Comparison of ENCODE assay signal across 8 cellular contexts in genomic region chr6:43698584-43699349, GRCh38. TPM values are rescaled to one million over a fixed set of nuclear protein-coding genes. Genes with fewer than 3 reads are reported as not detected.
DNase-seq lines count a peak whose midpoint lies in the region; ATAC-seq and TF ChIP-seq lines count a peak whose summit lies in the region.

No MANE protein-coding gene starts in this region.

- peak overlapping the region; percentile 45 for H3K4me2 ChIP-seq in fibroblast of lung (ENCODE audit: extremely low read depth, insufficient read depth, low read length)

- H3K36me3 ChIP-seq in fibroblast of lung (ENCODE audit: control insufficient read depth, insufficient read depth, low read length) (no peaks in the 10 kb centered on the region), ovary (no peaks in the 10 kb centered on the region)

- TF ChIP-seq EP300 in ovary (IDR thresholded peaks at IDR 0.05): no peak

- ATAC-seq in GM18519 (IDR thresholded peaks at IDR 0.05; ENCODE audit: low FRiP score, unreplicated experiment): no peak
- ATAC-seq in stimulated activated memory B cell treated with anti-CD40 and anti-IgM and Interleukin-4, amounts not matched to agents 10 μg/mL and 1 μg/mL and 100 μg/mL, for 72 hours: no peak
- ATAC-seq in HG03432 (IDR thresholded peaks at IDR 0.05; ENCODE audit: unreplicated experiment): no peak

- no peak overlapping the region for H3K4me3 Mint-ChIP-seq in stimulated activated memory B cell treated with anti-CD40 and anti-IgM and Interleukin-4, amounts not matched to agents 10 μg/mL and 1 μg/mL and 100 μg/mL, for 72 hours

- H3K36me3 Mint-ChIP-seq in stimulated activated memory B cell treated with anti-CD40 and anti-IgM and Interleukin-4, amounts not matched to agents 10 μg/mL and 1 μg/mL and 100 μg/mL, for 72 hours: no peaks in the 10 kb centered on the region

- no peak overlapping the region for H3K9ac ChIP-seq in fibroblast of lung (ENCODE audit: insufficient read depth, low read length)

- no peaks in the 10 kb centered on the region for H3K27me3 Mint-ChIP-seq in stimulated activated memory B cell treated with anti-CD40 and anti-IgM and Interleukin-4, amounts not matched to agents 10 μg/mL and 1 μg/mL and 100 μg/mL, for 72 hours

- H3K9me3 Mint-ChIP-seq in stimulated activated memory B cell treated with anti-CD40 and anti-IgM and Interleukin-4, amounts not matched to agents 10 μg/mL and 1 μg/mL and 100 μg/mL, for 72 hours: no peaks in the 10 kb centered on the region

- TF ChIP-seq POLR2A in ovary (IDR thresholded peaks at IDR 0.05): no peak

- no peak overlapping the region for H2AFZ ChIP-seq in fibroblast of lung (ENCODE audit: low read length)

- no peak overlapping the region for H3K27ac Mint-ChIP-seq in stimulated activated memory B cell treated with anti-CD40 and anti-IgM and Interleukin-4, amounts not matched to agents 10 μg/mL and 1 μg/mL and 100 μg/mL, for 72 hours

- H3K79me2 ChIP-seq in fibroblast of lung (ENCODE audit: control insufficient read depth, insufficient read depth, low read length): no peaks in the 10 kb centered on the region

- WGBS in ovary, 3 donors: 14 to 23% (median 19%) methylated on average over 8 of the region's 8 CpGs

- H3K27ac ChIP-seq in fibroblast of lung (ENCODE audit: insufficient read depth, low read length) (no peak overlapping the region), ovary (no peak overlapping the region)

- H3K4me3 ChIP-seq in fibroblast of lung (replicated peaks in 1 of 4; ENCODE audit: control extremely low read depth in 1 of 4, insufficient read depth in 1 of 4, low read depth in 3 of 4, low read length in 4 of 4) (no peak overlapping the region), ovary (no peak overlapping the region)

- no peaks in the 10 kb centered on the region for H3K27me3 ChIP-seq in fibroblast of lung (ENCODE audit: control insufficient read depth, insufficient read depth, low read length)
- H3K27me3 ChIP-seq in ovary: no peaks in the 10 kb centered on the region

- H3K4me1 ChIP-seq in fibroblast of lung (ENCODE audit: control insufficient read depth, extremely low read depth, insufficient read depth, low read length): peaks cover 24% of the 10 kb centered on the region
- peaks cover 11% of the 10 kb centered on the region for H3K4me1 ChIP-seq in ovary (ENCODE audit: insufficient read depth)

- intact Hi-C loops in ovary (cut with DNase I): no loop called here

- DNase-seq in DMS 273 treated with DMSO at 0.1 percent for 48 hours (lab: John Stamatoyannopoulos, UW): peak; percentile 65
- peak; percentile 40 for DNase-seq in NCI-H2196 treated with DMSO at 0.1 percent for 48 hours (lab: John Stamatoyannopoulos, UW; ENCODE audit: unreplicated experiment)
- peak in 1 of 2 donors; percentile 87 for DNase-seq in fibroblast of lung (ENCODE audit: low read depth in 2 of 2)
- peak in 4 of 5 donors; percentile 46 to 72 (median 56) for DNase-seq in ovary
- no peak for DNase-seq in ecto neural progenitor cell (ENCODE audit: low spot score)

- no peak for TF ChIP-seq CTCF in fibroblast of lung (conservative IDR thresholded peaks at IDR 0.05 in 1 of 2, IDR thresholded peaks at IDR 0.05 in 1 of 2; ENCODE audit: low read depth in 1 of 2, low read length in 2 of 2)
- TF ChIP-seq CTCF in ovary (IDR thresholded peaks at IDR 0.05): no peak

- H4K20me1 ChIP-seq in fibroblast of lung (ENCODE audit: control insufficient read depth, extremely low read depth, insufficient read depth, low read length): no peaks in the 10 kb centered on the region

- peaks cover 16% of the 10 kb centered on the region for H3K4me1 Mint-ChIP-seq in stimulated activated memory B cell treated with anti-CD40 and anti-IgM and Interleukin-4, amounts not matched to agents 10 μg/mL and 1 μg/mL and 100 μg/mL, for 72 hours

- H3K9me3 ChIP-seq in fibroblast of lung (ENCODE audit: control insufficient read depth, insufficient read depth, low read depth, low read length) (no peaks in the 10 kb centered on the region), ovary (no peaks in the 10 kb centered on the region)

RNA-seq across cellular contexts. Expression of gene MRPS18A, which starts 11.2 kb away (rescaled TPM):
- total RNA-seq in fibroblast of lung (39.3 and 42.1 TPM in 2 replicates), ovary (10 to 100 TPM; 21.9 to 44.1 (median 25.9) TPM)
- polyA plus RNA-seq in fibroblast of lung (31.8 and 43.7 TPM in 2 replicates), ovary (10 to 100 TPM; 35.1 to 45.0 TPM)
- 40.8 and 57.8 TPM in 2 replicates for polyA plus RNA-seq in fibroblast of lung (2012)
- polyA minus RNA-seq in fibroblast of lung (ENCODE audit: low replicate concordance): 65.6 and 98.5 TPM in 2 replicates

RNA-seq across cellular contexts. Expression of gene RSPH9, which starts 53.9 kb away (rescaled TPM):
- total RNA-seq in fibroblast of lung (1.5 and 1.7 TPM in 2 replicates), ovary (1 to 10 TPM in 1 of 7 donors, under 1 TPM in 5, not detected in 1; 0.20 to 4.7 (median 0.44) TPM)
- polyA plus RNA-seq in fibroblast of lung (0.50 and 0.87 TPM in 2 replicates), ovary (under 1 TPM; 0.25 to 0.70 TPM)
- 1.3 and 1.7 TPM in 2 replicates for polyA plus RNA-seq in fibroblast of lung (2012)
- 1.0 and 1.9 TPM in 2 replicates for polyA minus RNA-seq in fibroblast of lung (ENCODE audit: low replicate concordance)
